ENCODE assay signal across 15 cellular contexts in genomic region chr21:27799861-27800260, GRCh38.
DNase-seq lines count a peak whose midpoint lies in the region; ATAC-seq and TF ChIP-seq lines count a peak whose summit lies in the region.
"Had no signal": no experiment of that assay in that cellular context is flagged by ENCODE, and none has a peak within 500 bp of the region (broad histone marks: within the 10 kb centered on the region; RNA-seq: fewer than 3 reads in every experiment).

No MANE protein-coding gene starts in this region.

- H3K4me3 ChIP-seq in fibroblast of the aortic adventitia (ENCODE audit: low read depth, low read length), result no peak overlapping the region
- H3K4me3 ChIP-seq: A549 had no signal

- no peaks in the 10 kb centered on the region for H3K27me3 Mint-ChIP-seq in nephron (ENCODE audit: low read depth)
- H3K27me3 Mint-ChIP-seq: CD8-positive, alpha-beta memory T cell had no signal

- ATAC-seq in HG02588 (IDR thresholded peaks at IDR 0.05; ENCODE audit: unreplicated experiment) (no peak), HG02571 (IDR thresholded peaks at IDR 0.05; ENCODE audit: unreplicated experiment) (no peak)
- ATAC-seq: A549 had no signal

- no peaks in the 10 kb centered on the region for H3K9me3 Mint-ChIP-seq in nephron
- H3K9me3 Mint-ChIP-seq: CD8-positive, alpha-beta memory T cell; HFFc6 had no signal

- H3K36me3 Mint-ChIP-seq in nephron (ENCODE audit: low read depth), result no peaks in the 10 kb centered on the region
- H3K36me3 Mint-ChIP-seq: CD14-positive monocyte; CD8-positive, alpha-beta memory T cell; IgD-negative memory B cell had no signal

- H3K4me3 Mint-ChIP-seq in nephron, result no peak overlapping the region
- H3K4me3 Mint-ChIP-seq: CD14-positive monocyte; CD8-positive, alpha-beta memory T cell; HFFc6; IgD-negative memory B cell had no signal

- H3K4me1 Mint-ChIP-seq in nephron, result peaks cover 27% of the 10 kb centered on the region
- H3K4me1 Mint-ChIP-seq: CD8-positive, alpha-beta memory T cell had no signal

- H3K27ac Mint-ChIP-seq in nephron, result peak overlapping the region in 2 of 3 experiments; percentile 23 to 66
- H3K27ac Mint-ChIP-seq: CD14-positive monocyte; CD8-positive, alpha-beta memory T cell; HFFc6; IgD-negative memory B cell had no signal

- TF ChIP-seq CTCF in fibroblast of the aortic adventitia (IDR thresholded peaks at IDR 0.05; ENCODE audit: insufficient read depth, low read length) (no peak), nephron (IDR thresholded peaks at IDR 0.05; ENCODE audit: unreplicated experiment in 3 of 3) (no peak)

- DNase-seq in LHCN-M2 (ENCODE audit: low read depth), result peak; percentile 45
- DNase-seq in fibroblast of the aortic adventitia (ENCODE audit: low read depth), result peak; percentile 39
- no peak for DNase-seq in SIG-M5 treated with dmso at 0.1 percent for 504 hours (lab: John Stamatoyannopoulos, UW; ENCODE audit: unreplicated experiment)
- no peak for DNase-seq in islet precursor cell
- DNase-seq: CD8-positive, alpha-beta memory T cell; DMS53; GF-D8; HCEC 1CT; HFFc6 had no signal

Comparison
In these comparisons a context has a peak if more than half of its experiments do, and no peak if none do; other contexts are left out.
1. DNase-seq: peak in LHCN-M2 (single experiment) and fibroblast of the aortic adventitia (single experiment); none in SIG-M5 treated with dmso at 0.1 percent for 504 hours (single experiment) and islet precursor cell (single experiment).